8 cellular contexts compared by ENCODE assay signal in genomic region chr6:73262701-73263569, GRCh38. TPM values are rescaled to one million over a fixed set of nuclear protein-coding genes. Genes with fewer than 3 reads are reported as not detected.
DNase-seq lines count a peak whose midpoint lies in the region; ATAC-seq and TF ChIP-seq lines count a peak whose summit lies in the region.

TSS of gene KHDC1 (minus strand) at chr6:73263196. CDS start at chr6:73242517, 20,679 bp downstream.

- H3K4me1 ChIP-seq in testis = no peaks in the 10 kb centered on the region

- ATAC-seq in GM19438 (IDR thresholded peaks at IDR 0.05; ENCODE audit: low read depth, unreplicated experiment) (peak; percentile 92), HG03571 (IDR thresholded peaks at IDR 0.05; ENCODE audit: unreplicated experiment) (peak; percentile 94), omental fat pad (ENCODE audit: low FRiP score) (peak; percentile 83)

- peak within 1 kb of the TSS; percentile 65 to 76 for H3K4me3 ChIP-seq in testis

- no peaks in the 10 kb centered on the region for H3K27me3 ChIP-seq in testis

- peak; percentile 50 for DNase-seq in Caki2 (ENCODE audit: low read depth)
- DNase-seq in OCI-M1 (lab: John Stamatoyannopoulos, UW) = peak; percentile 82
- peak; percentile 58 for DNase-seq in activated T-helper 2 cell treated with anti-CD3 and anti-CD28 coated beads, Interferon-gamma antibody, Interleukin-2, Interleukin-4, amounts not matched to agents 10 μg/mL and 5 μg/mL and 100 μg/mL, durations not matched to agents 14 hours and 24 hours and 36 hours (ENCODE audit: low spot score)
- peak; percentile 25 for DNase-seq in foreskin melanocyte
- no peak for DNase-seq in omental fat pad (ENCODE audit: low spot score)
- DNase-seq in testis = peak; percentile 62

- H3K9me3 Mint-ChIP-seq in activated T-helper 2 cell treated with anti-CD3 and anti-CD28 coated beads, Interferon-gamma antibody, Interleukin-2, Interleukin-4, amounts not matched to agents 10 μg/mL and 5 μg/mL and 100 μg/mL, durations not matched to agents 14 hours and 24 hours and 36 hours = no peaks in the 10 kb centered on the region

- no peaks in the 10 kb centered on the region for H3K9me3 ChIP-seq in testis

- peaks cover 30% of the 10 kb centered on the region for H3K4me1 Mint-ChIP-seq in activated T-helper 2 cell treated with anti-CD3 and anti-CD28 coated beads, Interferon-gamma antibody, Interleukin-2, Interleukin-4, amounts not matched to agents 10 μg/mL and 5 μg/mL and 100 μg/mL, durations not matched to agents 14 hours and 24 hours and 36 hours (ENCODE audit: low read depth)

- WGBS in testis, 2 donors = 1 to 2% methylated on average over 21 to 59 of the region's 63 CpGs

- in situ Hi-C loops in Caki2 (cut with HindIII; ENCODE audit: low pct_unique_long_range_greater_than_20kb, low sequenced_read_pairs) = no loop called here

- peak within 1 kb of the TSS; percentile 68 for H3K27ac Mint-ChIP-seq in activated T-helper 2 cell treated with anti-CD3 and anti-CD28 coated beads, Interferon-gamma antibody, Interleukin-2, Interleukin-4, amounts not matched to agents 10 μg/mL and 5 μg/mL and 100 μg/mL, durations not matched to agents 14 hours and 24 hours and 36 hours

- H3K36me3 Mint-ChIP-seq in activated T-helper 2 cell treated with anti-CD3 and anti-CD28 coated beads, Interferon-gamma antibody, Interleukin-2, Interleukin-4, amounts not matched to agents 10 μg/mL and 5 μg/mL and 100 μg/mL, durations not matched to agents 14 hours and 24 hours and 36 hours (ENCODE audit: low read depth) = peaks cover 25% of the 10 kb centered on the region

- TF ChIP-seq CTCF in omental fat pad (IDR thresholded peaks at IDR 0.05) = no peak
- TF ChIP-seq CTCF in testis (IDR thresholded peaks at IDR 0.05) = no peak

- H3K27ac ChIP-seq in testis = peak within 1 kb of the TSS; percentile 35 to 56

- intact Hi-C loops in activated T-helper 2 cell treated with anti-CD3 and anti-CD28 coated beads, Interferon-gamma antibody, Interleukin-2, Interleukin-4, amounts not matched to agents 10 μg/mL and 5 μg/mL and 100 μg/mL, durations not matched to agents 14 hours and 24 hours and 36 hours (cut with micrococcal nuclease) = loop anchor here (2.0 to 5.0 kb wide), 2 partner anchors 48 to 641 kb away; partner anchors contain the start of gene KCNQ5
- intact Hi-C loops in testis (cut with DNase I; ENCODE audit: low total_unique reads) = no loop called here

- H3K27me3 Mint-ChIP-seq in activated T-helper 2 cell treated with anti-CD3 and anti-CD28 coated beads, Interferon-gamma antibody, Interleukin-2, Interleukin-4, amounts not matched to agents 10 μg/mL and 5 μg/mL and 100 μg/mL, durations not matched to agents 14 hours and 24 hours and 36 hours (ENCODE audit: low read depth) = no peaks in the 10 kb centered on the region

- peak within 1 kb of the TSS; percentile 88 for H3K4me3 Mint-ChIP-seq in activated T-helper 2 cell treated with anti-CD3 and anti-CD28 coated beads, Interferon-gamma antibody, Interleukin-2, Interleukin-4, amounts not matched to agents 10 μg/mL and 5 μg/mL and 100 μg/mL, durations not matched to agents 14 hours and 24 hours and 36 hours (ENCODE audit: low read depth)

- TF ChIP-seq POLR2A in testis (IDR thresholded peaks at IDR 0.05) = no peak

- no peaks in the 10 kb centered on the region for H3K36me3 ChIP-seq in testis (ENCODE audit: low read depth, missing control alignments)

RNA-seq across cellular contexts. Expression of gene KHDC1, which starts in this region (rescaled TPM):
- total RNA-seq in Caki2 (2014; rRNA removed; shearing (Covaris generic); ENCODE audit: low replicate concordance) = 0.14 and 3.3 TPM in 2 replicates
- total RNA-seq in activated T-helper 2 cell treated with anti-CD3 and anti-CD28 coated beads, Interferon-gamma antibody, Interleukin-2, Interleukin-4, amounts not matched to agents 10 μg/mL and 5 μg/mL and 100 μg/mL, durations not matched to agents 14 hours and 24 hours and 36 hours = 6.7 and 7.1 TPM in 2 replicates
- total RNA-seq in omental fat pad = 1 to 10 TPM in 2 of 4 donors, under 1 TPM in 2; 0.79 to 2.5 (median 1.1) TPM
- total RNA-seq in testis = 1 to 10 TPM; 4.8 to 6.6 TPM
- polyA plus RNA-seq in testis (ENCODE audit: insufficient read depth, low read depth, low replicate concordance) = 8.5 TPM
